Comparison of ENCODE assay signal across 8 cellular contexts in genomic region chr19:44807652-44808462, GRCh38. TPM values are rescaled to one million over a fixed set of nuclear protein-coding genes. Genes with fewer than 3 reads are reported as not detected.
DNase-seq lines count a peak whose midpoint lies in the region; ATAC-seq and TF ChIP-seq lines count a peak whose summit lies in the region.

No MANE protein-coding gene starts in this region.

- H3K27ac ChIP-seq in BLaER1 treated with 17β-estradiol and CSF1 and Interleukin-3, amounts not matched to agents 10 nM and 100 nM: no peak overlapping the region
- H3K27ac ChIP-seq in breast epithelium: peak overlapping the region; percentile 86 to 88
- peak overlapping the region; percentile 77 to 87 for H3K27ac ChIP-seq in uterus

- H3K4me2 ChIP-seq in BLaER1 treated with 17β-estradiol and CSF1 and Interleukin-3, amounts not matched to agents 10 nM and 100 nM: peak overlapping the region; percentile 94 to 100 (median 99); a peak in 18 of 22 replicates

- no peaks in the 10 kb centered on the region for H3K9me3 ChIP-seq in BLaER1 treated with 17β-estradiol and CSF1 and Interleukin-3, amounts not matched to agents 10 nM and 100 nM (replicated peaks in 1 of 11)
- no peaks in the 10 kb centered on the region for H3K9me3 ChIP-seq in breast epithelium
- H3K9me3 ChIP-seq in uterus: no peaks in the 10 kb centered on the region

- no peak for TF ChIP-seq POLR2A in breast epithelium (IDR thresholded peaks at IDR 0.05)
- no peak for TF ChIP-seq POLR2A in uterus (IDR thresholded peaks at IDR 0.05)

- H3K4me3 ChIP-seq in BLaER1 treated with 17β-estradiol and CSF1 and Interleukin-3, amounts not matched to agents 10 nM and 100 nM: peak overlapping the region in 1 of 10 experiments; percentile 51; a peak in 1 of 20 replicates
- H3K4me3 ChIP-seq in breast epithelium (peak overlapping the region in 2 of 3 donors; percentile 60 to 84), uterus (peak overlapping the region; percentile 53 to 64)

- peak; percentile 74 for ATAC-seq in left lobe of liver
- ATAC-seq in GM18519 (IDR thresholded peaks at IDR 0.05; ENCODE audit: low FRiP score, unreplicated experiment): no peak
- ATAC-seq in GM19397 (IDR thresholded peaks at IDR 0.05; ENCODE audit: unreplicated experiment): no peak

- H3K36me3 ChIP-seq in BLaER1 treated with 17β-estradiol and CSF1 and Interleukin-3, amounts not matched to agents 10 nM and 100 nM: no peaks in the 10 kb centered on the region
- H3K36me3 ChIP-seq in breast epithelium (no peaks in the 10 kb centered on the region), uterus (no peaks in the 10 kb centered on the region)

- peak overlapping the region in 2 of 11 experiments; percentile 21 to 80; a peak in 1 of 22 replicates for H3K9ac ChIP-seq in BLaER1 treated with 17β-estradiol and CSF1 and Interleukin-3, amounts not matched to agents 10 nM and 100 nM

- peaks cover 19 to 36% (median 30%) of the 10 kb centered on the region in 10 experiments for H3K4me1 ChIP-seq in BLaER1 treated with 17β-estradiol and CSF1 and Interleukin-3, amounts not matched to agents 10 nM and 100 nM
- H3K4me1 ChIP-seq in breast epithelium (peaks cover 4 to 10% of the 10 kb centered on the region in 2 donors), uterus (peaks cover 0 to 22% of the 10 kb centered on the region in 2 donors)

- no peaks in the 10 kb centered on the region; a peak in 2 of 22 replicates for H3K27me3 ChIP-seq in BLaER1 treated with 17β-estradiol and CSF1 and Interleukin-3, amounts not matched to agents 10 nM and 100 nM
- H3K27me3 ChIP-seq in breast epithelium: no peaks in the 10 kb centered on the region
- no peaks in the 10 kb centered on the region for H3K27me3 ChIP-seq in uterus

- peak in 2 of 3 donors; percentile 12 to 40 for TF ChIP-seq CTCF in breast epithelium (IDR thresholded peaks at IDR 0.05)
- peak; percentile 35 to 46 (median 40) for TF ChIP-seq CTCF in uterus (IDR thresholded peaks at IDR 0.05)

- intact Hi-C loops in breast epithelium (cut with DNase I; ENCODE audit: low total_unique reads) (no loop called here), uterus (cut with DNase I; ENCODE audit: low total_unique reads) (no loop called here)

- DNase-seq in LoVo (ENCODE audit: low spot score) (peak; percentile 53), breast epithelium (ENCODE audit: low spot score in 2 of 2) (peak; percentile 69 to 77), left lobe of liver (ENCODE audit: low spot score) (peak; percentile 78), uterus (peak in 1 of 2 donors; percentile 36), DMS153 treated with DMSO at 0.1 percent for 48 hours (lab: John Stamatoyannopoulos, UW; ENCODE audit: unreplicated experiment) (no peak)

- no peaks in the 10 kb centered on the region for H4K20me1 ChIP-seq in BLaER1 treated with 17β-estradiol and CSF1 and Interleukin-3, amounts not matched to agents 10 nM and 100 nM

RNA-seq across cellular contexts. Expression of gene BCAM, which starts 1.0 kb away (rescaled TPM):
- total RNA-seq in breast epithelium (100 to 1,000 TPM in 1 of 3 donors, 10 to 100 TPM in 2; 17.1 to 102 (median 75.4) TPM), left lobe of liver (40.7 TPM), uterus (100 to 1,000 TPM in 2 of 4 donors, 10 to 100 TPM in 1, 1 to 10 TPM in 1; 3.8 to 171 (median 111) TPM)

RNA-seq across cellular contexts. Expression of gene CBLC, which starts 30.2 kb away (rescaled TPM):
- total RNA-seq in breast epithelium: 10 to 100 TPM in 2 of 3 donors, not detected in 1; 15.7 to 18.1 TPM
- 14.0 TPM for total RNA-seq in left lobe of liver
- total RNA-seq in uterus: 1 to 10 TPM in 1 of 4 donors, under 1 TPM in 1, not detected in 2; 0.29 to 5.8 TPM

RNA-seq across cellular contexts. Expression of gene NECTIN2, which starts 38.2 kb away (rescaled TPM):
- 100 to 1,000 TPM in 1 of 3 donors, 10 to 100 TPM in 2; 28.0 to 114 (median 86.6) TPM for total RNA-seq in breast epithelium
- 70.4 TPM for total RNA-seq in left lobe of liver
- total RNA-seq in uterus: 100 to 1,000 TPM in 2 of 4 donors, 10 to 100 TPM in 2; 14.1 to 106 (median 86.1) TPM

RNA-seq across cellular contexts. Expression of gene BCL3, which starts 59.3 kb away (rescaled TPM):
- total RNA-seq in breast epithelium (10 to 100 TPM in 2 of 3 donors, 1 to 10 TPM in 1; 4.3 to 37.6 (median 34.4) TPM), left lobe of liver (30.8 TPM), uterus (10 to 100 TPM in 2 of 4 donors, 1 to 10 TPM in 2; 3.2 to 58.8 (median 11.9) TPM)

Comparison
In these comparisons a context has a peak if more than half of its experiments do, and no peak if none do; other contexts are left out.
1. H3K27ac ChIP-seq: peak in breast epithelium (2 of 2) and uterus (2 of 2); none in BLaER1 treated with 17β-estradiol and CSF1 and Interleukin-3, amounts not matched to agents 10 nM and 100 nM (0 of 11).